24 cellular contexts compared by ENCODE assay signal in the genomic region with DNA sequence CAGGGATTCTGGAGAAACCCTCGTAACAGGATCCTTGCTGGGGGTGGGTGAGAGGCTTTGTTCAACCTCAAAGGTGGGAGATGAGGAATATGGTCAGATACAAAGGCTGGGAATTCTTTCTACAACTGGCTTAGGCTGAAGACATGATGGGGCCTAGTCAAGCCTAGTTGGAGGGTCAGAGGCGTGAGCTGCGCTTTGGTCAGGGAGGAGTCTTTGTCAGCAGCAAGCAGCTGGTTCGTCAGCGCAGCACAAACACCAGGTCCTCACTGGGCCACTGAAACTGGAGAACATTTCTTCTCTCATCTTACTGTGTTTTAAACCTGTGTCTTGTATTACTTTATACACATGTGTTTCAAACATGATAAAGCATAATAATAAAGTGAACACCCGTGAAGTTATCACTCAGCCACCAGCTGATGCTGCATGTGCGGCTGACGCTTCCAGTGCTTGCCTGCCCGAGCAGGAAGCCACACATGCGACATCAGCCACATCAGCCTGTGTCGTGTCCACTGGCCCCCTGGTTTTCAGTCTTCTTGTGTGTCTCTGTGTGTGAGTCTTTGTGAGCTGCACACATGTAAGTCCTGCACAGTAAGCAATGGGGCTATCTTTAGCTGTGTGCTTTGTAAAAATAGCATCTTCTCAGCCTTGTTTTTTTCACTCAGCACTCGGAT.
DNase-seq lines count a peak whose midpoint lies in the region; ATAC-seq, FAIRE-seq and TF ChIP-seq lines count a peak whose summit lies in the region.
"Had no signal": no experiment of that assay in that cellular context is flagged by ENCODE, and none has a peak within 500 bp of the region (broad histone marks: within the 10 kb centered on the region; RNA-seq: fewer than 3 reads in every experiment).

No MANE protein-coding gene starts in this region.

- FAIRE-seq in HTR-8/SVneo (lab: Jason Lieb, UNC): no peak
- FAIRE-seq: keratinocyte had no signal

- H3K36me3 Mint-ChIP-seq in stimulated activated memory B cell treated with anti-CD40 and anti-IgM and Interleukin-4, amounts not matched to agents 10 μg/mL and 1 μg/mL and 100 μg/mL, for 72 hours: no peaks in the 10 kb centered on the region
- H3K36me3 Mint-ChIP-seq: activated naive CD8-positive, alpha-beta T cell treated with anti-CD3 and anti-CD28 coated beads, Interleukin-2, amount 10 ng/mL, durations not matched to agents 7 days and 5 days; CD8-positive, alpha-beta T cell had no signal

- peaks cover 92% of the 10 kb centered on the region for H3K4me1 ChIP-seq in BLaER1
- H3K4me1 ChIP-seq in esophagus muscularis mucosa: peaks cover 0 to 4% (median 0%) of the 10 kb centered on the region in 4 donors
- H3K4me1 ChIP-seq: tibial artery had no signal

- H3K27me3 Mint-ChIP-seq in stimulated activated memory B cell treated with anti-CD40 and anti-IgM and Interleukin-4, amounts not matched to agents 10 μg/mL and 1 μg/mL and 100 μg/mL, for 72 hours: peaks cover 2% of the 10 kb centered on the region

- peaks cover 31% of the 10 kb centered on the region for H3K4me1 Mint-ChIP-seq in stimulated activated memory B cell treated with anti-CD40 and anti-IgM and Interleukin-4, amounts not matched to agents 10 μg/mL and 1 μg/mL and 100 μg/mL, for 72 hours

- peak overlapping the region; percentile 4; the same call in 1 of the 2 replicates for H3K4me2 ChIP-seq in BLaER1

- H3K4me3 Mint-ChIP-seq in stimulated activated memory B cell treated with anti-CD40 and anti-IgM and Interleukin-4, amounts not matched to agents 10 μg/mL and 1 μg/mL and 100 μg/mL, for 72 hours: no peak overlapping the region
- H3K4me3 Mint-ChIP-seq: activated naive CD8-positive, alpha-beta T cell treated with anti-CD3 and anti-CD28 coated beads, Interleukin-2, amount 10 ng/mL, durations not matched to agents 7 days and 5 days; CD8-positive, alpha-beta T cell had no signal

- H3K36me3 ChIP-seq in BLaER1 (peaks cover 30% of the 10 kb centered on the region), esophagus muscularis mucosa (peaks cover 5 to 77% (median 43%) of the 10 kb centered on the region in 4 donors)

- no peak overlapping the region for H3K9ac ChIP-seq in BLaER1

- no peak overlapping the region for H3K27ac Mint-ChIP-seq in stimulated activated memory B cell treated with anti-CD40 and anti-IgM and Interleukin-4, amounts not matched to agents 10 μg/mL and 1 μg/mL and 100 μg/mL, for 72 hours
- H3K27ac Mint-ChIP-seq: activated naive CD8-positive, alpha-beta T cell treated with anti-CD3 and anti-CD28 coated beads, Interleukin-2, amount 10 ng/mL, durations not matched to agents 7 days and 5 days; CD8-positive, alpha-beta T cell had no signal

- no peak for ATAC-seq in stimulated activated memory B cell treated with anti-CD40 and anti-IgM and Interleukin-4, amounts not matched to agents 10 μg/mL and 1 μg/mL and 100 μg/mL, for 72 hours
- ATAC-seq: CD8-positive, alpha-beta T cell; esophagus mucosa; gastrocnemius medialis; stimulated activated naive CD8-positive, alpha-beta T cell treated with anti-CD3 and anti-CD28 coated beads, Interleukin-15, Interleukin-2, amounts not matched to agents 100 U/mL and 50 U/mL, for 24 hours had no signal

- H3K27ac ChIP-seq in BLaER1 (no peak overlapping the region), esophagus muscularis mucosa (replicated peaks in 1 of 4) (no peak overlapping the region)
- H3K27ac ChIP-seq: tibial artery, WERI-Rb-1 had no signal

- TF ChIP-seq EP300 in esophagus muscularis mucosa (IDR thresholded peaks at IDR 0.05): no peak

- no peak for TF ChIP-seq POLR2A in esophagus muscularis mucosa (IDR thresholded peaks at IDR 0.05; ENCODE audit: low read depth)

- peaks cover 3% of the 10 kb centered on the region; the same call in 1 of the 2 replicates for H3K9me3 ChIP-seq in BLaER1
- H3K9me3 ChIP-seq in esophagus muscularis mucosa: no peaks in the 10 kb centered on the region
- H3K9me3 ChIP-seq: gastrocnemius medialis, tibial artery had no signal

- DNase-seq in 8988T: peak; percentile 26
- DNase-seq in NAMALWA (ENCODE audit: low spot score): peak; percentile 62
- DNase-seq in esophagus muscularis mucosa (ENCODE audit: extremely low spot score): peak; percentile 80
- no peak for DNase-seq in NCI-H82 (lab: John Stamatoyannopoulos, UW)
- DNase-seq in HTR-8/SVneo (ENCODE audit: insufficient read length, low spot score): no peak
- DNase-seq in KG1 (lab: John Stamatoyannopoulos, UW): no peak
- DNase-seq: DND-41; effector memory CD4-positive, alpha-beta T cell; gastrocnemius medialis; NCI-H1105 treated with DMSO at 0.1 percent for 48 hours; NCI-H2081; NCI-H510A treated with DMSO at 0.1 percent for 48 hours; occipital lobe; stimulated activated CD4-positive, alpha-beta T cell treated with anti-CD3 and anti-CD28 coated beads, Interleukin-4, amount 100 ng/mL, for 1 hour; stimulated activated naive CD8-positive, alpha-beta T cell treated with anti-CD3 and anti-CD28 coated beads, Interleukin-15, Interleukin-2, amounts not matched to agents 100 U/mL and 50 U/mL, for 24 hours; WERI-Rb-1 had no signal

- WGBS in esophagus muscularis mucosa: 83% methylated on average over 12 of the region's 12 CpGs

- TF ChIP-seq CTCF in esophagus muscularis mucosa (IDR thresholded peaks at IDR 0.05): no peak

- H4K20me1 ChIP-seq in BLaER1: no peaks in the 10 kb centered on the region

- H3K27me3 ChIP-seq in BLaER1 (no peaks in the 10 kb centered on the region), esophagus muscularis mucosa (no peaks in the 10 kb centered on the region)
- H3K27me3 ChIP-seq: gastrocnemius medialis, tibial artery had no signal

- intact Hi-C loops in esophagus muscularis mucosa (cut with DNase I): no loop called here

- H3K9me3 Mint-ChIP-seq in stimulated activated memory B cell treated with anti-CD40 and anti-IgM and Interleukin-4, amounts not matched to agents 10 μg/mL and 1 μg/mL and 100 μg/mL, for 72 hours: no peaks in the 10 kb centered on the region
- H3K9me3 Mint-ChIP-seq: activated naive CD8-positive, alpha-beta T cell treated with anti-CD3 and anti-CD28 coated beads, Interleukin-2, amount 10 ng/mL, durations not matched to agents 7 days and 5 days; CD8-positive, alpha-beta T cell had no signal

- H3K4me3 ChIP-seq in BLaER1: no peak overlapping the region
- H3K4me3 ChIP-seq in esophagus muscularis mucosa: no peak overlapping the region
- H3K4me3 ChIP-seq: gastrocnemius medialis, lung, tibial artery had no signal

Comparison
In these comparisons a context has a peak if more than half of its experiments do, and no peak if none do; other contexts are left out.
1. DNase-seq: peak in 8988T (single experiment), NAMALWA (single experiment) and esophagus muscularis mucosa (single experiment); none in NCI-H82 (single experiment), HTR-8/SVneo (single experiment) and KG1 (single experiment).